ENCODE assay signal across 13 cellular contexts in genomic region chr15:48862705-48863104, GRCh38. TPM values are rescaled to one million over a fixed set of nuclear protein-coding genes. Genes with fewer than 3 reads are reported as not detected.
DNase-seq lines count a peak whose midpoint lies in the region; ATAC-seq and TF ChIP-seq lines count a peak whose summit lies in the region.
"Had no signal": no experiment of that assay in that cellular context is flagged by ENCODE, and none has a peak within 500 bp of the region (broad histone marks: within the 10 kb centered on the region; RNA-seq: fewer than 3 reads in every experiment).

No MANE protein-coding gene starts in this region.

- H3K9me1 ChIP-seq in IMR-90 (ENCODE audit: insufficient read depth, low read length), result peaks cover 12% of the 10 kb centered on the region

- TF ChIP-seq RAD21 in IMR-90 (IDR thresholded peaks at IDR 0.05; ENCODE audit: low read length), result no peak

- H3K27ac ChIP-seq in IMR-90 (ENCODE audit: insufficient read depth, low read length) (peak overlapping the region; percentile 1; the same call in 1 of the 2 replicates), smooth muscle cell (ENCODE audit: low read depth) (no peak overlapping the region)

- 0 out of 2 replicates have a peak overlapping the region, but pooled peaks have one; percentile 0 for H3K9ac ChIP-seq in IMR-90 (ENCODE audit: low read depth, low read length)
- no peak overlapping the region for H3K9ac ChIP-seq in smooth muscle cell (ENCODE audit: low read depth)

- H3K18ac ChIP-seq in IMR-90 (ENCODE audit: low read depth, low read length), result peak overlapping the region; percentile 36

- H3K36me3 ChIP-seq in IMR-90 (ENCODE audit: control insufficient read depth, insufficient read depth, low read length) (no peaks in the 10 kb centered on the region), smooth muscle cell (ENCODE audit: low read depth) (no peaks in the 10 kb centered on the region)

- H3K79me2 ChIP-seq in smooth muscle cell (ENCODE audit: low read depth), result no peaks in the 10 kb centered on the region

- CTCF ChIA-PET in activated CD4-positive, alpha-beta memory T cell treated with anti-CD3 and anti-CD28 coated beads for 36 hours (lab: Charles Lee), result interaction anchor here (0.8 to 5.4 kb wide), 17 partner anchors 9 to 1282 kb away, joined by 3 to 66 read pairs (median 5); partner anchors contain the start of genes FGF7 and SHC4
- CTCF ChIA-PET in activated CD4-positive, alpha-beta memory T cell treated with anti-CD3 and anti-CD28 coated beads, Interleukin-2, amount 10 ng/mL, durations not matched to agents 7 days and 5 days (lab: Charles Lee), result interaction anchor here (1.1 to 8.2 kb wide), 13 partner anchors 10 to 559 kb away, joined by 3 to 62 read pairs (median 7); partner anchors contain the start of genes EID1, FGF7 and SHC4
- CTCF ChIA-PET in IMR-90 (lab: Yijun Ruan, JAX), result interaction anchor here (1.0 to 4.7 kb wide), 2 partner anchors 97 to 102 kb away, joined by 3 to 36 read pairs; partner anchors contain the start of gene SHC4

- H3K9me3 ChIP-seq in IMR-90 (ENCODE audit: control insufficient read depth, insufficient read depth, low read length), result no peaks in the 10 kb centered on the region
- H3K9me3 ChIP-seq in smooth muscle cell (replicated peaks; ENCODE audit: low read depth), result no peaks in the 10 kb centered on the region

- peak overlapping the region; percentile 14 for H2BK5ac ChIP-seq in IMR-90 (ENCODE audit: low read depth, low read length, poor library complexity, severe bottlenecking)

- intact Hi-C loops in activated CD4-positive, alpha-beta memory T cell treated with anti-CD3 and anti-CD28 coated beads for 36 hours (cut with micrococcal nuclease), result loop anchor here (1.0 to 10.0 kb wide), 7 partner anchors 104 to 1283 kb away; no protein-coding TSS in a partner anchor
- intact Hi-C loops in IMR-90 (cut with micrococcal nuclease) (loop anchor here (1.0 to 10.0 kb wide), 6 partner anchors 101 to 1452 kb away; partner anchors contain the start of gene SHC4), posterior vena cava (cut with DNase I) (loop anchor here (10.0 kb wide), 3 partner anchors 102 to 1282 kb away; partner anchors contain the start of genes SHC4 (in 2 of the 2) and COPS2 (in 1 of the 2))

- no peak overlapping the region for H3K4me3 Mint-ChIP-seq in activated CD4-positive, alpha-beta memory T cell treated with anti-CD3 and anti-CD28 coated beads for 36 hours
- no peak overlapping the region for H3K4me3 Mint-ChIP-seq in activated CD4-positive, alpha-beta memory T cell treated with anti-CD3 and anti-CD28 coated beads, Interleukin-2, amount 10 ng/mL, durations not matched to agents 7 days and 5 days
- H3K4me3 Mint-ChIP-seq: nephron progenitor cell had no signal

- H3K23ac ChIP-seq in IMR-90 (ENCODE audit: low read depth, low read length), result peak overlapping the region; percentile 4; the same call in 1 of the 2 replicates

- peaks cover 1% of the 10 kb centered on the region for H3F3A ChIP-seq in smooth muscle cell (ENCODE audit: low read depth)

- peak overlapping the region; percentile 21 for H3K4ac ChIP-seq in IMR-90 (ENCODE audit: low read depth, low read length)

- in situ Hi-C loops in IMR-90 (cut with MboI; ENCODE audit: low sequenced_read_pairs), result loop anchor here (10.0 to 25.0 kb wide), 3 partner anchors 362 to 1282 kb away; partner anchors contain the start of gene FGF7

- no TSS peak for BruUV-seq in IMR-90 (replicated peaks; lab: Mats Ljungman, UMichigan)

- POLR2A ChIA-PET in activated CD4-positive, alpha-beta memory T cell treated with anti-CD3 and anti-CD28 coated beads for 36 hours (lab: Charles Lee), result no interaction called here
- POLR2A ChIA-PET in activated CD4-positive, alpha-beta memory T cell treated with anti-CD3 and anti-CD28 coated beads, Interleukin-2, amount 10 ng/mL, durations not matched to agents 7 days and 5 days (lab: Charles Lee), result interaction anchor here (1.0 to 2.0 kb wide), 3 partner anchors 15 to 101 kb away, joined by 3 to 11 read pairs (median 4); partner anchors contain the start of genes EID1 and SHC4
- POLR2A ChIA-PET in IMR-90 (lab: Charles Lee; ENCODE audit: unreplicated experiment), result no interaction called here

- peak overlapping the region; percentile 50 for H2BK120ac ChIP-seq in IMR-90 (ENCODE audit: low read depth, low read length)

- peak overlapping the region; percentile 58; the same call in 1 of the 2 replicates for H4K91ac ChIP-seq in IMR-90 (ENCODE audit: insufficient read depth, low read depth, low read length)

- H3K14ac ChIP-seq in IMR-90 (replicated peaks; ENCODE audit: low read depth, low read length), result 0 out of 2 replicates have a peak overlapping the region, but pooled peaks have one; percentile 10

- H3K27ac Mint-ChIP-seq in activated CD4-positive, alpha-beta memory T cell treated with anti-CD3 and anti-CD28 coated beads for 36 hours, result no peak overlapping the region
- H3K27ac Mint-ChIP-seq in activated CD4-positive, alpha-beta memory T cell treated with anti-CD3 and anti-CD28 coated beads, Interleukin-2, amount 10 ng/mL, durations not matched to agents 7 days and 5 days, result no peak overlapping the region
- H3K27ac Mint-ChIP-seq: nephron progenitor cell had no signal

- H4K20me1 ChIP-seq in IMR-90 (ENCODE audit: insufficient read depth, low read length), result no peaks in the 10 kb centered on the region
- no peaks in the 10 kb centered on the region for H4K20me1 ChIP-seq in smooth muscle cell (ENCODE audit: low read depth)

- H2BK20ac ChIP-seq in IMR-90 (ENCODE audit: low read depth, low read length), result peak overlapping the region; percentile 71

- H3K27me3 Mint-ChIP-seq in activated CD4-positive, alpha-beta memory T cell treated with anti-CD3 and anti-CD28 coated beads for 36 hours, result peaks cover 4% of the 10 kb centered on the region
- H3K27me3 Mint-ChIP-seq in activated CD4-positive, alpha-beta memory T cell treated with anti-CD3 and anti-CD28 coated beads, Interleukin-2, amount 10 ng/mL, durations not matched to agents 7 days and 5 days, result peaks cover 8% of the 10 kb centered on the region

- H4K5ac ChIP-seq in IMR-90 (ENCODE audit: low read depth, low read length), result peak overlapping the region; percentile 94

- TF ChIP-seq CTCF in IMR-90 (conservative IDR thresholded peaks at IDR 0.05; ENCODE audit: low read depth, low read length) (no peak), smooth muscle cell (IDR thresholded peaks at IDR 0.05; ENCODE audit: borderline replicate concordance, insufficient read depth, poor library complexity, severe bottlenecking) (no peak)

- no peak for TF ChIP-seq POLR2A in IMR-90 (IDR thresholded peaks at IDR 0.05; ENCODE audit: low read depth, low read length)

- H2AK5ac ChIP-seq in IMR-90 (ENCODE audit: low read depth, low read length), result peak overlapping the region; percentile 54

- no peak for ATAC-seq in IMR-90 (ENCODE audit: low read depth)

- no peak overlapping the region for H3K56ac ChIP-seq in IMR-90 (ENCODE audit: extremely low read depth, insufficient read depth, low read length)

- WGBS in IMR-90 (ENCODE audit: extremely low coverage in 2 of 2, insufficient read length in 1 of 2), 2 experiments, result 100% methylated on average over 1 of the region's 1 CpG; no CpG with 5 or more reads in 1 of the 2 experiments
- 90% methylated on average over 1 of the region's 1 CpG for WGBS in smooth muscle cell (ENCODE audit: low lambda C conversion rate)

- no peak overlapping the region for H3K4me2 ChIP-seq in IMR-90 (ENCODE audit: low read depth, low read length)
- H3K4me2 ChIP-seq in smooth muscle cell, result no peak overlapping the region

- H3K36me3 Mint-ChIP-seq in activated CD4-positive, alpha-beta memory T cell treated with anti-CD3 and anti-CD28 coated beads for 36 hours, result no peaks in the 10 kb centered on the region
- no peaks in the 10 kb centered on the region for H3K36me3 Mint-ChIP-seq in activated CD4-positive, alpha-beta memory T cell treated with anti-CD3 and anti-CD28 coated beads, Interleukin-2, amount 10 ng/mL, durations not matched to agents 7 days and 5 days (ENCODE audit: low read depth)

- H3K27me3 ChIP-seq in IMR-90 (ENCODE audit: control insufficient read depth, insufficient read depth, low read length) (no peaks in the 10 kb centered on the region), smooth muscle cell (ENCODE audit: low read depth) (no peaks in the 10 kb centered on the region)

- H2AFZ ChIP-seq in IMR-90 (replicated peaks; ENCODE audit: low read length, poor library complexity), result peak overlapping the region; percentile 29
- H2AFZ ChIP-seq in smooth muscle cell (ENCODE audit: low read depth), result peak overlapping the region; percentile 4

- no peak overlapping the region for H3K4me3 ChIP-seq in IMR-90 (ENCODE audit: insufficient read depth, low read depth, low read length)
- no peak overlapping the region for H3K4me3 ChIP-seq in smooth muscle cell

- H4K8ac ChIP-seq in IMR-90 (ENCODE audit: low read depth in 2 of 2, low read length in 2 of 2), result peak overlapping the region; percentile 37 to 72

- DNase-seq in activated CD4-positive, alpha-beta memory T cell treated with anti-CD3 and anti-CD28 coated beads for 36 hours, result peak; percentile 20
- DNase-seq in activated CD4-positive, alpha-beta memory T cell treated with anti-CD3 and anti-CD28 coated beads, Interleukin-2, amount 10 ng/mL, durations not matched to agents 7 days and 5 days, result no peak
- DNase-seq in IMR-90 (no peak), SKM-1 treated with dmso at 0.1 percent for 144 hours (lab: John Stamatoyannopoulos, UW; ENCODE audit: unreplicated experiment) (peak; percentile 92), smooth muscle cell (lab: John Stamatoyannopoulos, UW; ENCODE audit: unreplicated experiment) (no peak), amniotic stem cell (lab: John Stamatoyannopoulos, UW) (no peak), posterior vena cava (ENCODE audit: low spot score) (no peak)
- DNase-seq in activated CD4-positive, CD25-positive, alpha-beta regulatory T cell (lab: John Stamatoyannopoulos, UW), result no peak
- DNase-seq: activated T-cell treated with anti-CD3 and anti-CD28 coated beads for 4 hours; central memory CD4-positive, alpha-beta T cell; DMS79; NCI-H774; nephron progenitor cell had no signal

- peaks cover 3 to 21% of the 10 kb centered on the region in 2 experiments; a peak in 2 of 4 replicates for H3K79me1 ChIP-seq in IMR-90 (ENCODE audit: low read depth in 1 of 2, low read length in 2 of 2)

- peaks cover 6% of the 10 kb centered on the region for H3K4me1 Mint-ChIP-seq in activated CD4-positive, alpha-beta memory T cell treated with anti-CD3 and anti-CD28 coated beads for 36 hours (ENCODE audit: low read depth)
- H3K4me1 Mint-ChIP-seq in activated CD4-positive, alpha-beta memory T cell treated with anti-CD3 and anti-CD28 coated beads, Interleukin-2, amount 10 ng/mL, durations not matched to agents 7 days and 5 days, result peaks cover 23% of the 10 kb centered on the region

- H3K9me3 Mint-ChIP-seq in activated CD4-positive, alpha-beta memory T cell treated with anti-CD3 and anti-CD28 coated beads for 36 hours, result no peaks in the 10 kb centered on the region
- H3K9me3 Mint-ChIP-seq in activated CD4-positive, alpha-beta memory T cell treated with anti-CD3 and anti-CD28 coated beads, Interleukin-2, amount 10 ng/mL, durations not matched to agents 7 days and 5 days, result no peaks in the 10 kb centered on the region
- H3K9me3 Mint-ChIP-seq: nephron progenitor cell had no signal

- dilution Hi-C loops in IMR-90 (cut with HindIII; ENCODE audit: low sequenced_read_pairs, unreplicated experiment), result no loop called here

- H2AK9ac ChIP-seq in IMR-90 (replicated peaks; ENCODE audit: low read depth, low read length, poor library complexity), result no peak overlapping the region

- H3K4me1 ChIP-seq in IMR-90 (ENCODE audit: control insufficient read depth, insufficient read depth, low read length), result peaks cover 27% of the 10 kb centered on the region
- H3K4me1 ChIP-seq in smooth muscle cell (ENCODE audit: low read depth), result peaks cover 18% of the 10 kb centered on the region

- peak overlapping the region; percentile 26; the same call in 2 of the 3 replicates for H2BK15ac ChIP-seq in IMR-90 (ENCODE audit: low read depth, low read length)

RNA-seq across cellular contexts. Expression of gene EID1, which starts 15.2 kb away (rescaled TPM):
- total RNA-seq in activated CD4-positive, alpha-beta memory T cell treated with anti-CD3 and anti-CD28 coated beads for 36 hours, result 10 to 100 TPM; 88.3 to 90.0 TPM
- 100 to 1,000 TPM in 1 of 2 experiments, 10 to 100 TPM in 1; 99.7 to 102 TPM for total RNA-seq in activated CD4-positive, alpha-beta memory T cell treated with anti-CD3 and anti-CD28 coated beads, Interleukin-2, amount 10 ng/mL, durations not matched to agents 7 days and 5 days
- total RNA-seq in IMR-90 (2012; rRNA removed) (147 and 308 TPM in 2 replicates), smooth muscle cell (216 and 229 TPM in 2 replicates), posterior vena cava (100 to 1,000 TPM; 202 to 230 TPM)
- polyA plus RNA-seq in IMR-90 (2012; rRNA removed) (162 and 191 TPM in 2 replicates), smooth muscle cell (263 and 316 TPM in 2 replicates)
- polyA plus RNA-seq in IMR-90 (2012; cell fraction: cytosol; rRNA removed), result 116 and 250 TPM in 2 replicates
- polyA plus RNA-seq in IMR-90 (2012; cell fraction: nucleus; rRNA removed; ENCODE audit: low replicate concordance), result 31.4 and 62.4 TPM in 2 replicates

RNA-seq across cellular contexts. Expression of gene CEP152, which starts 51.8 kb away (rescaled TPM):
- 10 to 100 TPM; 36.1 to 39.4 TPM for total RNA-seq in activated CD4-positive, alpha-beta memory T cell treated with anti-CD3 and anti-CD28 coated beads for 36 hours
- 10 to 100 TPM; 41.5 to 43.1 TPM for total RNA-seq in activated CD4-positive, alpha-beta memory T cell treated with anti-CD3 and anti-CD28 coated beads, Interleukin-2, amount 10 ng/mL, durations not matched to agents 7 days and 5 days
- total RNA-seq in IMR-90 (2012; rRNA removed) (7.3 and 10.3 TPM in 2 replicates), smooth muscle cell (10.7 and 37.5 TPM in 2 replicates), posterior vena cava (1 to 10 TPM; 3.3 to 4.1 TPM)
- polyA plus RNA-seq in IMR-90 (2012; rRNA removed) (1.4 and 2.1 TPM in 2 replicates), smooth muscle cell (3.9 and 5.9 TPM in 2 replicates)
- polyA plus RNA-seq in IMR-90 (2012; cell fraction: cytosol; rRNA removed), result 0.09 and 0.30 TPM in 2 replicates
- polyA plus RNA-seq in IMR-90 (2012; cell fraction: nucleus; rRNA removed; ENCODE audit: low replicate concordance), result 0.35 and 1.2 TPM in 2 replicates

Comparison
In these comparisons a context has a peak if more than half of its experiments do, and no peak if none do; other contexts are left out.
1. DNase-seq: peak in activated CD4-positive, alpha-beta memory T cell treated with anti-CD3 and anti-CD28 coated beads for 36 hours (single experiment) and SKM-1 treated with dmso at 0.1 percent for 144 hours (single experiment); none in activated CD4-positive, alpha-beta memory T cell treated with anti-CD3 and anti-CD28 coated beads, Interleukin-2, amount 10 ng/mL, durations not matched to agents 7 days and 5 days (single experiment), IMR-90 (single experiment), smooth muscle cell (single experiment), amniotic stem cell (single experiment), posterior vena cava (single experiment) and activated CD4-positive, CD25-positive, alpha-beta regulatory T cell (0 of 4).